Comparison of ENCODE assay signal across 8 cellular contexts in genomic region chr7:98133181-98133580, GRCh38. TPM values are rescaled to one million over a fixed set of nuclear protein-coding genes. Genes with fewer than 3 reads are reported as not detected.
DNase-seq lines count a peak whose midpoint lies in the region; ATAC-seq and TF ChIP-seq lines count a peak whose summit lies in the region.

No MANE protein-coding gene starts in this region.

- H3K4me1 Mint-ChIP-seq in activated naive CD8-positive, alpha-beta T cell treated with anti-CD3 and anti-CD28 coated beads, Interleukin-2, amount 50 U/mL, for 24 hours = peaks cover 55% of the 10 kb centered on the region

- H3F3A ChIP-seq in SK-N-SH (replicated peaks; ENCODE audit: insufficient read depth) = peaks cover 5% of the 10 kb centered on the region

- WGBS in SK-N-SH (ENCODE audit: low lambda C conversion rate) = 92% methylated on average over 4 of the region's 4 CpGs
- 68 to 80% (median 77%) methylated on average over 4 of the region's 4 CpGs for WGBS in psoas muscle, 3 donors

- intact Hi-C loops in psoas muscle (cut with DNase I) = loop anchor here in 1 of 2 donors (5.0 kb wide), 1 partner anchor 34 kb away; no protein-coding TSS in a partner anchor

- TF ChIP-seq EP300 in SK-N-SH (IDR thresholded peaks at IDR 0.05; ENCODE audit: borderline replicate concordance in 1 of 2, low read depth in 1 of 2, low read length in 1 of 2) = no peak

- H3K27me3 ChIP-seq in SK-N-SH (ENCODE audit: insufficient read depth) (no peaks in the 10 kb centered on the region), KMS-11 (ENCODE audit: insufficient read depth, low read depth) (peaks cover 14% of the 10 kb centered on the region), psoas muscle (ENCODE audit: insufficient read depth in 3 of 3, low read length in 2 of 3) (no peaks in the 10 kb centered on the region)

- POLR2A ChIA-PET in SK-N-SH (lab: Yijun Ruan, JAX) = interaction anchor here (0.8 kb wide), 1 partner anchor 17 kb away, joined by 4 read pairs; no protein-coding TSS in a partner anchor

- no peak overlapping the region for H3K9ac ChIP-seq in SK-N-SH
- no peak overlapping the region for H3K9ac ChIP-seq in KMS-11

- no peaks in the 10 kb centered on the region for H3K9me2 ChIP-seq in SK-N-SH

- TF ChIP-seq CTCF in SK-N-SH (IDR thresholded peaks at IDR 0.05) (no peak), KMS-11 (conservative IDR thresholded peaks at IDR 0.05; ENCODE audit: low read depth, low read length) (no peak), psoas muscle (IDR thresholded peaks at IDR 0.05) (no peak)

- H3K79me2 ChIP-seq in SK-N-SH (ENCODE audit: insufficient read depth) (peaks cover 14% of the 10 kb centered on the region; the same call in 1 of the 2 replicates), KMS-11 (ENCODE audit: insufficient read depth, low read depth) (peaks cover 18% of the 10 kb centered on the region; the same call in 1 of the 2 replicates)

- H3K9me3 ChIP-seq in SK-N-SH (no peaks in the 10 kb centered on the region), psoas muscle (no peaks in the 10 kb centered on the region)

- TF ChIP-seq RAD21 in SK-N-SH (IDR thresholded peaks at IDR 0.05; ENCODE audit: low read length) = no peak

- no peak for DNase-seq in SK-N-SH
- DNase-seq in activated naive CD8-positive, alpha-beta T cell treated with anti-CD3 and anti-CD28 coated beads, Interleukin-2, amount 50 U/mL, for 24 hours = peak; percentile 16
- DNase-seq in pons (ENCODE audit: low spot score) = peak; percentile 79
- no peak for DNase-seq in psoas muscle
- no peak for DNase-seq in stimulated activated CD4-positive, alpha-beta T cell treated with anti-CD3 and anti-CD28 coated beads, Interleukin-2, amount 100 ng/mL, for 24 hours

- H3K4me1 ChIP-seq in SK-N-SH (ENCODE audit: control insufficient read depth in 1 of 2, insufficient read depth in 2 of 2, low read depth in 1 of 2, low read length in 1 of 2) (peaks cover 20 to 23% of the 10 kb centered on the region in 2 experiments; a peak in 3 of 4 replicates), KMS-11 (ENCODE audit: low read depth, poor library complexity, severe bottlenecking) (peaks cover 73% of the 10 kb centered on the region), psoas muscle (peaks cover 16% of the 10 kb centered on the region)

- H3K36me3 Mint-ChIP-seq in activated naive CD8-positive, alpha-beta T cell treated with anti-CD3 and anti-CD28 coated beads, Interleukin-2, amount 50 U/mL, for 24 hours (ENCODE audit: low read depth) = peaks cover 3% of the 10 kb centered on the region

- no peaks in the 10 kb centered on the region for H3K9me3 Mint-ChIP-seq in activated naive CD8-positive, alpha-beta T cell treated with anti-CD3 and anti-CD28 coated beads, Interleukin-2, amount 50 U/mL, for 24 hours

- peak overlapping the region; percentile 63 for H3K27ac Mint-ChIP-seq in activated naive CD8-positive, alpha-beta T cell treated with anti-CD3 and anti-CD28 coated beads, Interleukin-2, amount 50 U/mL, for 24 hours

- ATAC-seq in SK-N-SH treated with all-trans-retinoic acid at 6 μM for 48 hours = peak; percentile 2; the same call in 1 of the 3 replicates
- peak; percentile 60 for ATAC-seq in GM21825 (IDR thresholded peaks at IDR 0.05; ENCODE audit: unreplicated experiment)
- ATAC-seq in activated naive CD8-positive, alpha-beta T cell treated with anti-CD3 and anti-CD28 coated beads, Interleukin-2, amount 50 U/mL, for 24 hours = peak; percentile 74
- ATAC-seq in psoas muscle = no peak

- H3K36me3 ChIP-seq in SK-N-SH (replicated peaks in 1 of 2; ENCODE audit: control insufficient read depth in 1 of 2, insufficient read depth in 2 of 2, low read length in 1 of 2) (peaks cover 0 to 5% of the 10 kb centered on the region in 2 experiments), KMS-11 (ENCODE audit: insufficient read depth) (no peaks in the 10 kb centered on the region), psoas muscle (ENCODE audit: insufficient read depth in 1 of 2, low read depth in 1 of 2) (peaks cover 0 to 9% of the 10 kb centered on the region in 2 donors)

- peak overlapping the region; percentile 43 for H3K4me3 Mint-ChIP-seq in activated naive CD8-positive, alpha-beta T cell treated with anti-CD3 and anti-CD28 coated beads, Interleukin-2, amount 50 U/mL, for 24 hours

- H3K4me3 ChIP-seq in SK-N-SH (ENCODE audit: low read depth in 2 of 2, low read length in 1 of 2) (no peak overlapping the region), KMS-11 (IDR thresholded peaks at IDR 0.05; ENCODE audit: insufficient read depth, low read depth, low read length) (no peak overlapping the region), psoas muscle (no peak overlapping the region)

- H3K27ac ChIP-seq in SK-N-SH (ENCODE audit: low read depth in 2 of 2, low read length in 1 of 2) (no peak overlapping the region), KMS-11 (no peak overlapping the region), psoas muscle (no peak overlapping the region)

- CTCF ChIA-PET in SK-N-SH (lab: Yijun Ruan, JAX) = interaction anchor here (1.1 to 9.5 kb wide), 4 partner anchors 13 to 109 kb away, joined by 3 to 126 read pairs (median 6); no protein-coding TSS in a partner anchor

- H4K20me1 ChIP-seq in SK-N-SH (ENCODE audit: insufficient read depth) (no peaks in the 10 kb centered on the region), KMS-11 (ENCODE audit: insufficient read depth) (peaks cover 61% of the 10 kb centered on the region)

- H2AFZ ChIP-seq in SK-N-SH (ENCODE audit: low read depth) (no peak overlapping the region), KMS-11 (ENCODE audit: low read depth) (no peak overlapping the region)

- peaks cover 12% of the 10 kb centered on the region for H3K27me3 Mint-ChIP-seq in activated naive CD8-positive, alpha-beta T cell treated with anti-CD3 and anti-CD28 coated beads, Interleukin-2, amount 50 U/mL, for 24 hours

- H3K4me2 ChIP-seq in SK-N-SH (no peak overlapping the region; the same call in 1 of the 2 replicates), KMS-11 (peak overlapping the region; percentile 64)

TF ChIP-seq in SK-N-SH treated with all-trans-retinoic acid at 6 μM for 48 hours, 23 proteins besides CTCF, POLR2A, EP300 and RAD21:
- TF ChIP-seq ZFP30 (CRISPR knock-in tag; IDR thresholded peaks at IDR 0.05) (no peak), ISL1 (CRISPR knock-in tag; IDR thresholded peaks at IDR 0.05) (no peak), BACH2 (CRISPR knock-in tag; IDR thresholded peaks at IDR 0.05; ENCODE audit: borderline replicate concordance) (no peak), GLIS3 (CRISPR knock-in tag; IDR thresholded peaks at IDR 0.05) (no peak), PPARA (CRISPR knock-in tag; IDR thresholded peaks at IDR 0.05; ENCODE audit: borderline replicate concordance) (no peak)
- TF ChIP-seq, protein P1, sequence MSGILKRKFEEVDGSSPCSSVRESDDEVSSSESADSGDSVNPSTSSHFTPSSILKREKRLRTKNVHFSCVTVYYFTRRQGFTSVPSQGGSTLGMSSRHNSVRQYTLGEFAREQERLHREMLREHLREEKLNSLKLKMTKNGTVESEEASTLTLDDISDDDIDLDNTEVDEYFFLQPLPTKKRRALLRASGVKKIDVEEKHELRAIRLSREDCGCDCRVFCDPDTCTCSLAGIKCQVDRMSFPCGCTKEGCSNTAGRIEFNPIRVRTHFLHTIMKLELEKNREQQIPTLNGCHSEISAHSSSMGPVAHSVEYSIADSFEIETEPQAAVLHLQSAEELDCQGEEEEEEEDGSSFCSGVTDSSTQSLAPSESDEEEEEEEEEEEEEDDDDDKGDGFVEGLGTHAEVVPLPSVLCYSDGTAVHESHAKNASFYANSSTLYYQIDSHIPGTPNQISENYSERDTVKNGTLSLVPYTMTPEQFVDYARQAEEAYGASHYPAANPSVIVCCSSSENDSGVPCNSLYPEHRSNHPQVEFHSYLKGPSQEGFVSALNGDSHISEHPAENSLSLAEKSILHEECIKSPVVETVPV (CRISPR knock-in tag; IDR thresholded peaks at IDR 0.05) = no peak

TF ChIP-seq in SK-N-SH, 30 proteins besides CTCF, POLR2A, EP300 and RAD21:
- TF ChIP-seq MEF2A (IDR thresholded peaks at IDR 0.05; ENCODE audit: borderline replicate concordance, low read depth) = no peak
- TF ChIP-seq, protein P2, sequence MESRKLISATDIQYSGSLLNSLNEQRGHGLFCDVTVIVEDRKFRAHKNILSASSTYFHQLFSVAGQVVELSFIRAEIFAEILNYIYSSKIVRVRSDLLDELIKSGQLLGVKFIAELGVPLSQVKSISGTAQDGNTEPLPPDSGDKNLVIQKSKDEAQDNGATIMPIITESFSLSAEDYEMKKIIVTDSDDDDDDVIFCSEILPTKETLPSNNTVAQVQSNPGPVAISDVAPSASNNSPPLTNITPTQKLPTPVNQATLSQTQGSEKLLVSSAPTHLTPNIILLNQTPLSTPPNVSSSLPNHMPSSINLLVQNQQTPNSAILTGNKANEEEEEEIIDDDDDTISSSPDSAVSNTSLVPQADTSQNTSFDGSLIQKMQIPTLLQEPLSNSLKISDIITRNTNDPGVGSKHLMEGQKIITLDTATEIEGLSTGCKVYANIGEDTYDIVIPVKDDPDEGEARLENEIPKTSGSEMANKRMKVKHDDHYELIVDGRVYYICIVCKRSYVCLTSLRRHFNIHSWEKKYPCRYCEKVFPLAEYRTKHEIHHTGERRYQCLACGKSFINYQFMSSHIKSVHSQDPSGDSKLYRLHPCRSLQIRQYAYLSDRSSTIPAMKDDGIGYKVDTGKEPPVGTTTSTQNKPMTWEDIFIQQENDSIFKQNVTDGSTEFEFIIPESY (IDR thresholded peaks at IDR 0.05; ENCODE audit: borderline replicate concordance, low read depth) = no peak
- TF ChIP-seq TCF12 (IDR thresholded peaks at IDR 0.05) = no peak
- TF ChIP-seq RFX5 (IDR thresholded peaks at IDR 0.05; ENCODE audit: low read length) = no peak
- TF ChIP-seq MXI1 (IDR thresholded peaks at IDR 0.05; ENCODE audit: low read depth, low read length) = no peak
- no peak for TF ChIP-seq PBX3 (IDR thresholded peaks at IDR 0.05)
- no peak for TF ChIP-seq POLR2AphosphoS5 (IDR thresholded peaks at IDR 0.05; ENCODE audit: low read depth, low read length)

RNA-seq across cellular contexts. Expression of gene LMTK2, which starts 26.5 kb away (rescaled TPM):
- 6.8 and 9.0 TPM in 2 replicates for polyA plus RNA-seq in SK-N-SH (2012; rRNA removed)
- 5.4 and 6.7 TPM in 2 replicates for polyA plus RNA-seq in SK-N-SH (2012; cell fraction: cytosol; rRNA removed)
- polyA plus RNA-seq in SK-N-SH (2012; cell fraction: nucleus; rRNA removed) = 12.6 and 13.3 TPM in 2 replicates
- 10 to 100 TPM; 12.7 to 25.0 (median 16.1) TPM for total RNA-seq in psoas muscle
- polyA plus RNA-seq in psoas muscle = 10 to 100 TPM in 1 of 3 donors, 1 to 10 TPM in 2; 3.6 to 13.5 (median 4.8) TPM

Comparison
In these comparisons a context has a peak if more than half of its experiments do, and no peak if none do; other contexts are left out.
1. ATAC-seq: peak in SK-N-SH treated with all-trans-retinoic acid at 6 μM for 48 hours (single experiment), GM21825 (single experiment) and activated naive CD8-positive, alpha-beta T cell treated with anti-CD3 and anti-CD28 coated beads, Interleukin-2, amount 50 U/mL, for 24 hours (single experiment); none in psoas muscle (0 of 4).
2. DNase-seq: peak in activated naive CD8-positive, alpha-beta T cell treated with anti-CD3 and anti-CD28 coated beads, Interleukin-2, amount 50 U/mL, for 24 hours (single experiment) and pons (single experiment); none in SK-N-SH (single experiment), psoas muscle (0 of 2) and stimulated activated CD4-positive, alpha-beta T cell treated with anti-CD3 and anti-CD28 coated beads, Interleukin-2, amount 100 ng/mL, for 24 hours (0 of 2).